Comparison of ENCODE assay signal across 1 cellular context in the genomic region with DNA sequence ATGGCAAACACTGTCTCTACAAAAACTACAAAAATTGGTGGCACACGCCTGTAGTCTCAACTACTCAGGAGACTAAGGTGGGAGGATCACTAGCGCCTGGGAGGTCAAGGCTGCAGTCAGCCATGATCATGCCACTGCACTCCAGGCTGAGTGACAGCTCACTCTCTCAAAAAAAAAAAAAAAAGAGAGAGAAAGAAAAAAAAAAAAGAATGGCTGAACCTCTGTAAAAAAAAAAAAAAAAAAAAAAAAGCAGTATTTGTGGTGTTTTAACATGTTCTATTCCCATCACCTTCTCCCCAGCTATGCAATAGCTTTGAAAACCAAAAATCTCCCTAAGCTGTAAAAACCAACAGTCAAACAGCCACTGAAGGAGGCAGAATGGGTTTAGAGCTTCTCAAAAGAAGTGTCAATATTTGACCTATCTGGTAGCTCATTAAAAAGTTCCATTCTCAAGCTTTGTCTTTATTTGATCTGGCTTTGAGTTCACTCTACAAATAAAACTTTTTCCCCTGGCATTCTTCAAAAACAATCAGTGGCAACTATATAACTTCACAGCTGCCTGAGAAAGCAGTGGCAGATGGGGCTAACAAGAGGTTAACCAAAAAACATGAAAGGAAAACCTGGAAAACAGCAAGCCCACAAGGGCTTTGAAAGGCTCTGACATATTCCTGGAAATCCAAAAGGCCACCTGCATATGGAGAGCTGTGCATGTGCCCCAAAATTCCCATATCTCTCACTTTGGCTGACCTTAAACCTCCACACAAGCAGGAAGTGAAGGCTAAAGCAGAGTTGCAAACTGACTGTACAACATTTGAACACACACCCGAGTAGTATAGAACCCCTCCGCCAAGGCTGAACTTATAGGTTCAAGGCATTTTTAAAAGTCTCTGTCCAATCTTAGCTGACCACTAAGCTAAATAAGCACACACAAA.
TF ChIP-seq lines count a peak whose summit lies in the region.

No MANE protein-coding gene starts in this region.

TF ChIP-seq in GM12891, 5 proteins besides CTCF, POLR2A, EP300 and RAD21:
- TF ChIP-seq SPI1 (IDR thresholded peaks at IDR 0.05; ENCODE audit: low read depth, low read length): no peak
- no peak for TF ChIP-seq TAF1 (IDR thresholded peaks at IDR 0.05; ENCODE audit: low read depth, low read length)
- no peak for TF ChIP-seq POU2F2 (IDR thresholded peaks at IDR 0.05; ENCODE audit: low read depth, low read length)
- TF ChIP-seq POLR2AphosphoS5 (IDR thresholded peaks at IDR 0.05; ENCODE audit: low read depth, low read length): no peak
- no peak for TF ChIP-seq PAX5 (IDR thresholded peaks at IDR 0.05; ENCODE audit: insufficient read depth, low read length, severe bottlenecking)
TF ChIP-seq in GM12891: peak in this region for 0.
